8 cellular contexts compared by ENCODE assay signal in the genomic region with DNA sequence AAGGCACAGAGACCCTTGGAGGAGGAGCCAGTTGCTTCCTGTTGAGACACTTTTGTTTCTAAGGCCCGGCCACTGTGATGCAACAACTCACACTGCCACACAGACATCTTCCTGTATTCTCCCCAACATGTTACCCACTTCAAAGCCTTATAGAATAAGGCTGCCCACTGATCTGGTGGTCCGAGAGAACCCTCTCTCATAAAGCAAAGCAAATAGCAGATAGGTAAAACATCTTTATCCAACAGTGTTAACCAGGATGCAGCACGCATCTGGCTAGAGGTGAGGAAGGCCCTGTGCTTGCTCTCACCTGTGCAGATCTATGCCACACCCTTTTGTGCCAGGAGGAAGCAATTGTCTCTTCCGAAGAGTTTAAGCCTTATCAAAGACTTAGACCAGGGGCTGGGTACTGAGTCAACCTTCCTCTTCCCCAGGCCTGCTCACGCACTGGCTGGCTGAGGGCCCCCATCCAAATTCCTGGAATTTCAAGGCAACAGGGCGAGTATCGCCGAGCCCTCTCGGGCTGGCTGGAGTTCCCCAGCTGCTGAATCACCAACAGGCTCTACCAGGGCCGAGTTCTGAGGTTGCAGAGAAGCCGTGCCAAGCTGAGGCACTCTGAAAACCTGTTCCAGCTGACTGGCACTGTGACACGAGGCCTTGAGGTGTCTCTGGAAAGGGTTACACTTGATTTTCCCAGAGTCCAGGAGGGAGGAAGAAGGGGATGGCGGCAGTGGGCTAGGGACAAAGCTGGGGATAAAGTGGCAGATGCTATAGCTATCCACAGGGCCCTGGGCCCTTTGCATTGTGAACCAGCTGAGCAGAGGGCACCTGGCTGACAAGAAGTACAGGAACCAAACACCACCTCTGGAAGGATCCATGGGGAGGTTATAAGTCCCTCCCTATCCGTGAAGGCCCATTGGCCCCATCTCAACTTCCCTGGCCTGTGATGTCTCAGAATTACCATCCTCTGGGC. TPM values are rescaled to one million over a fixed set of nuclear protein-coding genes. Genes with fewer than 3 reads are reported as not detected.
DNase-seq lines count a peak whose midpoint lies in the region; ATAC-seq and TF ChIP-seq lines count a peak whose summit lies in the region.

No MANE protein-coding gene starts in this region.

- TF ChIP-seq CTCF in PC-9 (conservative IDR thresholded peaks at IDR 0.05) (no peak), mammary epithelial cell (conservative IDR thresholded peaks at IDR 0.05 in 1 of 2, IDR thresholded peaks at IDR 0.05 in 1 of 2; ENCODE audit: extremely low read depth in 1 of 2, insufficient read depth in 1 of 2, low read depth in 1 of 2, low read length in 2 of 2) (no peak)

- CTCF ChIA-PET in PC-9 (lab: Charles Lee) (interaction anchor here (0.6 to 1.6 kb wide), 4 partner anchors 15 to 167 kb away, joined by 3 to 11 read pairs (median 4); no protein-coding TSS in a partner anchor), mammary epithelial cell (lab: Charles Lee; ENCODE audit: low non-redundant PET) (interaction anchor here (0.6 kb wide), 1 partner anchor 58 kb away, joined by 6 read pairs; no protein-coding TSS in a partner anchor)

- H3K4me2 ChIP-seq in PC-9 = peak overlapping the region; percentile 82
- peak overlapping the region; percentile 68 for H3K4me2 ChIP-seq in mammary epithelial cell (ENCODE audit: insufficient read depth, low read depth, low read length)

- peaks cover 54% of the 10 kb centered on the region for H3F3A ChIP-seq in PC-9 (ENCODE audit: insufficient read depth, low read depth)

- H3K9ac ChIP-seq in mammary epithelial cell (ENCODE audit: insufficient read depth, low read length) = peak overlapping the region; percentile 82

- H3K36me3 ChIP-seq in PC-9 (ENCODE audit: low read depth) = no peaks in the 10 kb centered on the region; the same call in 1 of the 2 replicates
- H3K36me3 ChIP-seq in mammary epithelial cell (ENCODE audit: insufficient read depth, low read length) = no peaks in the 10 kb centered on the region

- intact Hi-C loops in PC-9 (cut with micrococcal nuclease; ENCODE audit: unreplicated experiment) (loop anchor here (1.0 to 10.0 kb wide), 5 partner anchors 15 to 195 kb away; no protein-coding TSS in a partner anchor), mammary epithelial cell (cut with micrococcal nuclease) (loop anchor here (1.0 to 10.0 kb wide), 4 partner anchors 29 to 179 kb away; a partner anchor contains a TSS)

- H3K4me3 ChIP-seq in PC-9 = peak overlapping the region; percentile 41; the same call in 1 of the 2 replicates
- peak overlapping the region in 1 of 3 experiments; percentile 5 for H3K4me3 ChIP-seq in mammary epithelial cell (replicated peaks in 1 of 3; ENCODE audit: insufficient read depth in 1 of 3, low read depth in 2 of 3, low read length in 3 of 3)

- 2% methylated on average over 10 of the region's 14 CpGs for WGBS in mammary epithelial cell (ENCODE audit: low coverage, missing lambda C conversion rate)

- no peak overlapping the region for H2AFZ ChIP-seq in PC-9
- no peak overlapping the region for H2AFZ ChIP-seq in mammary epithelial cell (ENCODE audit: low read depth, low read length)

- peak; percentile 71 for DNase-seq in ELF-1 (ENCODE audit: low read depth, low spot score)
- peak; percentile 96 to 98 for DNase-seq in PC-9
- peak; percentile 99 for DNase-seq in mammary epithelial cell
- peak; percentile 92 for DNase-seq in mucosa of gallbladder (ENCODE audit: low spot score)
- DNase-seq in retina = no peak
- DNase-seq in NAMALWA (ENCODE audit: low spot score) = no peak

- no peaks in the 10 kb centered on the region for H3K9me3 ChIP-seq in PC-9 (ENCODE audit: insufficient read depth, low read depth)
- H3K9me3 ChIP-seq in mammary epithelial cell (replicated peaks; ENCODE audit: insufficient read depth, low read length) = no peaks in the 10 kb centered on the region

- POLR2A ChIA-PET in PC-9 (lab: Charles Lee; ENCODE audit: unreplicated experiment) = interaction anchor here (0.6 to 0.7 kb wide), 4 partner anchors 40 to 1380 kb away, joined by 3 to 8 read pairs (median 8); no protein-coding TSS in a partner anchor

- H3K27ac ChIP-seq in PC-9 = peak overlapping the region; percentile 100
- H3K27ac ChIP-seq in mammary epithelial cell (ENCODE audit: insufficient read depth, low read depth, low read length) = peak overlapping the region; percentile 97

- in situ Hi-C loops in mammary epithelial cell (cut with MboI; ENCODE audit: low sequenced_read_pairs in 2 of 2) = no loop called here

- H3K9me2 ChIP-seq in PC-9 (ENCODE audit: insufficient read depth) = no peaks in the 10 kb centered on the region

- no peak for ATAC-seq in GM21381 (IDR thresholded peaks at IDR 0.05; ENCODE audit: unreplicated experiment)
- no peak for ATAC-seq in GM21619 (IDR thresholded peaks at IDR 0.05; ENCODE audit: unreplicated experiment)

- H3K79me2 ChIP-seq in PC-9 (ENCODE audit: low read depth) = peaks cover 82% of the 10 kb centered on the region
- peaks cover 95% of the 10 kb centered on the region for H3K79me2 ChIP-seq in mammary epithelial cell (ENCODE audit: insufficient read depth, low read length)

- no peaks in the 10 kb centered on the region for H3K27me3 ChIP-seq in PC-9 (ENCODE audit: insufficient read depth, low read depth)
- no peaks in the 10 kb centered on the region for H3K27me3 ChIP-seq in mammary epithelial cell (ENCODE audit: insufficient read depth, low read length)

- H4K20me1 ChIP-seq in PC-9 (ENCODE audit: insufficient read depth) (no peaks in the 10 kb centered on the region), mammary epithelial cell (ENCODE audit: insufficient read depth, low read length) (no peaks in the 10 kb centered on the region)

- dilution Hi-C loops in mammary epithelial cell (cut with HindIII; ENCODE audit: low sequenced_read_pairs) = no loop called here

- BruUV-seq in PC-9 (replicated peaks; lab: Mats Ljungman, UMichigan) (TSS peak; percentile 61), mammary epithelial cell (replicated peaks; lab: Mats Ljungman, UMichigan) (TSS peak; percentile 88)

- H3K4me1 ChIP-seq in PC-9 (replicated peaks; ENCODE audit: insufficient read depth) = peaks cover 74% of the 10 kb centered on the region
- peaks cover 62% of the 10 kb centered on the region for H3K4me1 ChIP-seq in mammary epithelial cell (ENCODE audit: insufficient read depth, low read length)

RNA-seq across cellular contexts. Expression of a gene that starts 29.3 kb away (rescaled TPM):
- total RNA-seq in PC-9 (2021) (27.7 and 36.4 TPM in 2 replicates), mammary epithelial cell (100 to 1,000 TPM in 1 of 2 donors, 10 to 100 TPM in 1; 59.2 to 126 TPM), mucosa of gallbladder (51.0 TPM)
- 82.0 TPM for polyA plus RNA-seq in mammary epithelial cell
- 88.0 TPM for polyA minus RNA-seq in mammary epithelial cell

Comparison
In these comparisons a context has a peak if more than half of its experiments do, and no peak if none do; other contexts are left out.
1. DNase-seq: peak in ELF-1 (single experiment), PC-9 (2 of 2), mammary epithelial cell (single experiment) and mucosa of gallbladder (single experiment); none in retina (single experiment) and NAMALWA (single experiment).